Comparison of ENCODE assay signal across 17 cellular contexts in the genomic region with DNA sequence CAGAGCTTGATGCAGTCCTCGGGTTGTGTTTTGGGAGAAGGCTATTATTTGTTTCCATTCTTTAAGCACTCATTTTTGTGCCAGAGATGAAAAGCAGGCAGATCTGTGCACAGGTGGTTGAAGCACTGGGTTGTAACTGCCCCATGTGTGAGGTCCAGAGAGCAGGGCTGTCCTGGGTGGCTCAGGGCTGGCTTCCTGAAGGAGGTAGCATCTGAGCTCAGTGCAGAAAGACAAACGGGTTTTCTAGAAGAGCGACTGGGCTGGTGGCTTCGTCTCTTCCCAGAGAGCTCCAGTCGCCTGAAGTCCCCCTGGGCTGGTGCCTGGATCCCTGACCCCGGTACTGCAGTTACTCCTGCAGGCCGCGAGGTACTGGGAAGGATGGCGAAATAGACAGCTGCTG.
"Had no signal": no experiment of that assay in that cellular context is flagged by ENCODE, and none has a peak within 500 bp of the region (broad histone marks: within the 10 kb centered on the region; RNA-seq: fewer than 3 reads in every experiment).

No MANE protein-coding gene starts in this region.

- H3K79me2 ChIP-seq: hepatocyte had no signal

- H3K4me3 ChIP-seq: coronary artery, dorsolateral prefrontal cortex, esophagus muscularis mucosa, gastroesophageal sphincter, heart left ventricle, hepatocyte, left lung, lower lobe of right lung had no signal

- H3K4me1 ChIP-seq: esophagus muscularis mucosa, gastroesophageal sphincter, left lung, lower lobe of right lung had no signal

- ATAC-seq: foreskin keratinocyte, gastroesophageal sphincter, heart left ventricle, left cardiac atrium, left lung, left ventricle myocardium superior, lower lobe of right lung had no signal

- DNase-seq: dermis blood vessel endothelial cell; dorsolateral prefrontal cortex; effector CD4-positive, alpha-beta T cell; effector memory CD4-positive, alpha-beta T cell; foreskin keratinocyte; heart left ventricle; hypothalamus; left cardiac atrium; left lung; left ventricle myocardium superior; lower lobe of right lung; mesenchymal stem cell; midbrain had no signal

- H2AFZ ChIP-seq: hepatocyte had no signal

- H3K27me3 ChIP-seq: dorsolateral prefrontal cortex, esophagus muscularis mucosa, foreskin keratinocyte, gastroesophageal sphincter, heart left ventricle, hepatocyte, left lung had no signal

- H3K27ac ChIP-seq: coronary artery, dorsolateral prefrontal cortex, esophagus muscularis mucosa, foreskin keratinocyte, gastroesophageal sphincter, heart left ventricle, hepatocyte, left lung, lower lobe of right lung had no signal

- H3K36me3 ChIP-seq: esophagus muscularis mucosa, gastroesophageal sphincter, heart left ventricle, left lung, lower lobe of right lung had no signal

- H3K9me3 ChIP-seq: esophagus muscularis mucosa, gastroesophageal sphincter, heart left ventricle, left lung, lower lobe of right lung had no signal

- H3K4me2 ChIP-seq: hepatocyte had no signal
